In genomic region chr6:160104821-160105517, GRCh38 we compare ENCODE assay signal across 1 cellular context.
TF ChIP-seq lines count a peak whose summit lies in the region.

No MANE protein-coding gene starts in this region.

TF ChIP-seq in HepG2, 621 proteins besides CTCF, POLR2A, EP300 and RAD21:
- TF ChIP-seq ZNF687 (CRISPR knock-in tag; IDR thresholded peaks at IDR 0.05) (peak; percentile 17; the same call in 1 of the 2 replicates), SSRP1 (CRISPR knock-in tag; IDR thresholded peaks at IDR 0.05) (no peak)
